In genomic region chr5:82111191-82111590, GRCh38 we compare ENCODE assay signal across 13 cellular contexts.
A peak's percentile ranks its signal among the peaks of the same experiment; 100 is the strongest.
DNase-seq lines count a peak whose midpoint lies in the region; ATAC-seq, FAIRE-seq and TF ChIP-seq lines count a peak whose summit lies in the region.
"Had no signal": no experiment of that assay in that cellular context is flagged by ENCODE, and none has a peak within 500 bp of the region (broad histone marks: within the 10 kb centered on the region; RNA-seq: fewer than 3 reads in every experiment).

No MANE protein-coding gene starts in this region.

- in situ Hi-C loops in K562 (cut with MboI), result no loop called here

- intact Hi-C loops in K562 (cut with micrococcal nuclease) (no loop called here), breast epithelium (cut with DNase I; ENCODE audit: low total_unique reads) (no loop called here)

- no peak for TF ChIP-seq POLR2A in K562 (conservative IDR thresholded peaks at IDR 0.05)
- TF ChIP-seq POLR2A in breast epithelium (IDR thresholded peaks at IDR 0.05), result no peak
- no peak for TF ChIP-seq POLR2A in tibial nerve (IDR thresholded peaks at IDR 0.05)

- peak; percentile 49; the same call in 1 of the 2 replicates for TF ChIP-seq EP300 in K562 (IDR thresholded peaks at IDR 0.05; ENCODE audit: low read length)
- TF ChIP-seq EP300 in tibial nerve (IDR thresholded peaks at IDR 0.05), result no peak

- H2AFZ ChIP-seq in K562 (ENCODE audit: low read depth, low read length), result no peak overlapping the region
- H2AFZ ChIP-seq in osteoblast (ENCODE audit: low read length), result no peak overlapping the region

- no peaks in the 10 kb centered on the region for H3K9me3 ChIP-seq in K562 (replicated peaks; ENCODE audit: control insufficient read depth, insufficient read depth, low read depth, low read length)
- no peaks in the 10 kb centered on the region for H3K9me3 ChIP-seq in breast epithelium
- no peaks in the 10 kb centered on the region for H3K9me3 ChIP-seq in osteoblast (ENCODE audit: low read depth, low read length)
- no peaks in the 10 kb centered on the region for H3K9me3 ChIP-seq in tibial nerve
- H3K9me3 ChIP-seq: stomach had no signal

- H3K4me1 ChIP-seq in K562 (replicated peaks in 1 of 2; ENCODE audit: control insufficient read depth in 2 of 2, insufficient read depth in 2 of 2, low read length in 2 of 2) (peaks cover 0 to 5% of the 10 kb centered on the region in 2 experiments; a peak in 3 of 5 replicates), breast epithelium (no peaks in the 10 kb centered on the region), osteoblast (ENCODE audit: insufficient read depth, low read length) (no peaks in the 10 kb centered on the region), tibial nerve (peaks cover 0 to 23% (median 14%) of the 10 kb centered on the region in 4 donors)

- H3K4me3 ChIP-seq in K562 (no peak overlapping the region), breast epithelium (no peak overlapping the region), osteoblast (ENCODE audit: insufficient read depth, low read length) (no peak overlapping the region), tibial nerve (no peak overlapping the region)
- H3K4me3 ChIP-seq: stomach had no signal

- POLR2A ChIA-PET in K562 (lab: Yijun Ruan, JAX), result no interaction called here

- ATAC-seq in GM21367 (IDR thresholded peaks at IDR 0.05; ENCODE audit: unreplicated experiment) (peak; percentile 51), HG03521 (IDR thresholded peaks at IDR 0.05; ENCODE audit: unreplicated experiment) (peak; percentile 88), K562 (peak; percentile 94)

- peak in 1 of 3 experiments; percentile 4; a peak in 1 of 6 replicates for TF ChIP-seq CTCF in K562 (IDR thresholded peaks at IDR 0.05 in 2 of 3, conservative IDR thresholded peaks at IDR 0.05 in 1 of 3; ENCODE audit: insufficient read depth in 2 of 3, low read depth in 1 of 3, low read length in 3 of 3)
- no peak for TF ChIP-seq CTCF in breast epithelium (IDR thresholded peaks at IDR 0.05)
- no peak for TF ChIP-seq CTCF in osteoblast (IDR thresholded peaks at IDR 0.05; ENCODE audit: extremely low read depth, low read depth, low read length)
- TF ChIP-seq CTCF in tibial nerve (IDR thresholded peaks at IDR 0.05), result no peak

- H3K4me2 ChIP-seq in K562 (ENCODE audit: insufficient read depth, low read length) (no peak overlapping the region), osteoblast (ENCODE audit: insufficient read depth, low read length) (no peak overlapping the region)

- H3K79me2 ChIP-seq in K562 (ENCODE audit: control insufficient read depth, insufficient read depth, low read length) (no peaks in the 10 kb centered on the region), osteoblast (ENCODE audit: insufficient read depth, low read length) (no peaks in the 10 kb centered on the region)

- no peaks in the 10 kb centered on the region for H3K27me3 ChIP-seq in K562 (ENCODE audit: control insufficient read depth in 2 of 2, insufficient read depth in 2 of 2, low read length in 2 of 2)
- H3K27me3 ChIP-seq in breast epithelium, result no peaks in the 10 kb centered on the region
- no peaks in the 10 kb centered on the region for H3K27me3 ChIP-seq in osteoblast (ENCODE audit: insufficient read depth, low read length)
- H3K27me3 ChIP-seq in tibial nerve, result no peaks in the 10 kb centered on the region
- H3K27me3 ChIP-seq: stomach had no signal

- peak; percentile 59 for DNase-seq in CMK (ENCODE audit: low read depth)
- DNase-seq in K562 (ENCODE audit: extremely low read depth in 1 of 4, low spot score in 3 of 4), result peak; percentile 15 to 70 (median 40)
- no peak for DNase-seq in breast epithelium (ENCODE audit: low spot score in 2 of 2)
- DNase-seq in osteoblast (ENCODE audit: insufficient read length, low spot score, missing footprints), result no peak
- no peak for DNase-seq in SW480 (ENCODE audit: low spot score)
- no peak for DNase-seq in tibial nerve (ENCODE audit: low spot score in 2 of 2)
- DNase-seq: hippocampal formation; NCI-H2029 treated with DMSO at 0.1 percent for 48 hours; stimulated activated CD4-positive, alpha-beta T cell treated with anti-CD3 and anti-CD28 coated beads, Interleukin-4, amount 100 ng/mL, for 1 hour; stomach; T1000 had no signal

- 0% methylated on average over 2 of the region's 2 CpGs for WGBS in K562 (ENCODE audit: insufficient coverage, low coverage, missing lambda C conversion rate)
- WGBS in tibial nerve, 2 donors, result 90 to 100% methylated on average over 2 of the region's 2 CpGs

- H3K9ac ChIP-seq in K562 (ENCODE audit: insufficient read depth in 1 of 2, low read depth in 2 of 2, low read length in 2 of 2), result no peak overlapping the region

- no peaks in the 10 kb centered on the region for H3K9me1 ChIP-seq in K562 (ENCODE audit: control insufficient read depth, insufficient read depth, low read length)

- FAIRE-seq in K562 (lab: Jason Lieb, UNC), result peak; percentile 77

- H3K36me3 ChIP-seq in K562 (ENCODE audit: control insufficient read depth, insufficient read depth, low read length) (no peaks in the 10 kb centered on the region), breast epithelium (no peaks in the 10 kb centered on the region), osteoblast (ENCODE audit: insufficient read depth, low read length) (no peaks in the 10 kb centered on the region), tibial nerve (no peaks in the 10 kb centered on the region)
- H3K36me3 ChIP-seq: stomach had no signal

- CTCF ChIA-PET in K562 (lab: Yijun Ruan, JAX; ENCODE audit: low intra/inter-chr PET ratio), result interaction anchor here (1.1 kb wide), 1 partner anchor 53 kb away, joined by 4 read pairs; no protein-coding TSS in a partner anchor

- BruUV-seq in K562 (replicated peaks; lab: Mats Ljungman, UMichigan), result no TSS peak

- H3K27ac ChIP-seq in K562 (ENCODE audit: extremely low read depth, low read depth, low read length), result no peak overlapping the region; the same call in 2 of the 3 replicates
- H3K27ac ChIP-seq in breast epithelium, result no peak overlapping the region
- H3K27ac ChIP-seq in osteoblast (ENCODE audit: low read depth, low read length), result no peak overlapping the region
- H3K27ac ChIP-seq in tibial nerve, result no peak overlapping the region
- H3K27ac ChIP-seq: stomach had no signal

- H4K20me1 ChIP-seq in K562 (replicated peaks; ENCODE audit: control insufficient read depth, insufficient read depth, low read length) (no peaks in the 10 kb centered on the region), osteoblast (ENCODE audit: insufficient read depth, low read length) (no peaks in the 10 kb centered on the region)

- peak in 1 of 2 experiments; percentile 17; a peak in 1 of 4 replicates for TF ChIP-seq RAD21 in K562 (CRISPR knock-in tag; conservative IDR thresholded peaks at IDR 0.05 in 1 of 2, IDR thresholded peaks at IDR 0.05 in 1 of 2)

TF ChIP-seq in K562, 482 proteins besides CTCF, POLR2A, EP300 and RAD21 (continues in another document):
- TF ChIP-seq PHF20 (IDR thresholded peaks at IDR 0.05; ENCODE audit: partially characterized antibody), result no peak
- TF ChIP-seq ILF3 (IDR thresholded peaks at IDR 0.05; ENCODE audit: borderline replicate concordance), result no peak
- TF ChIP-seq CBFA2T2 (conservative IDR thresholded peaks at IDR 0.05), result peak; percentile 40
- peak; percentile 28 for TF ChIP-seq TAL1 (IDR thresholded peaks at IDR 0.05)
- peak; percentile 89 for TF ChIP-seq TEAD4 (IDR thresholded peaks at IDR 0.05; ENCODE audit: low read length)
- no peak for TF ChIP-seq TEAD4 (CRISPR knock-in tag; IDR thresholded peaks at IDR 0.05; ENCODE audit: borderline replicate concordance)
- TF ChIP-seq ZNF12 (CRISPR knock-in tag; IDR thresholded peaks at IDR 0.05), result no peak
- no peak for TF ChIP-seq CREBBP (IDR thresholded peaks at IDR 0.05; ENCODE audit: low read depth, low read length)
- TF ChIP-seq CBFA2T3 (IDR thresholded peaks at IDR 0.05), result peak; percentile 72
- TF ChIP-seq CTBP1 (IDR thresholded peaks at IDR 0.05; ENCODE audit: borderline replicate concordance), result peak; percentile 47; the same call in 1 of the 2 replicates
- no peak for TF ChIP-seq THAP7 (CRISPR knock-in tag; IDR thresholded peaks at IDR 0.05)
- no peak for TF ChIP-seq SRSF9 (IDR thresholded peaks at IDR 0.05; ENCODE audit: borderline replicate concordance, low read depth, low read length)
- TF ChIP-seq GATA2 (CRISPR knock-in tag; IDR thresholded peaks at IDR 0.05), result peak; percentile 86
- no peak for TF ChIP-seq PCBP2 (IDR thresholded peaks at IDR 0.05; ENCODE audit: low read depth, low read length, poor library complexity, severe bottlenecking)
- peak; percentile 34; the same call in 1 of the 2 replicates for TF ChIP-seq ESRRA (IDR thresholded peaks at IDR 0.05; ENCODE audit: borderline replicate concordance, low read depth)
- TF ChIP-seq C11orf30 (IDR thresholded peaks at IDR 0.05; ENCODE audit: low read depth), result no peak
- no peak for TF ChIP-seq DLX4 (CRISPR knock-in tag; IDR thresholded peaks at IDR 0.05)
- no peak for TF ChIP-seq KLF13 (tag; IDR thresholded peaks at IDR 0.05; ENCODE audit: borderline replicate concordance, low read depth)
- peak in 1 of 2 experiments; percentile 84; a peak in 2 of 4 replicates for TF ChIP-seq MLLT1 (IDR thresholded peaks at IDR 0.05)
- TF ChIP-seq CHD2 (IDR thresholded peaks at IDR 0.05; ENCODE audit: low read depth, low read length), result no peak

Comparison
In these comparisons a context has a peak if more than half of its experiments do, and no peak if none do; other contexts are left out.
1. DNase-seq: peak in CMK (single experiment) and K562 (4 of 4); none in breast epithelium (0 of 2), osteoblast (single experiment), SW480 (single experiment) and tibial nerve (0 of 2).
2. Peak in every context shown above with its lines, with median percentiles within 50 percentile points of each other: ATAC-seq.